Comparison of ENCODE assay signal across 8 cellular contexts in genomic region chr20:50192364-50193168, GRCh38. TPM values are rescaled to one million over a fixed set of nuclear protein-coding genes. Genes with fewer than 3 reads are reported as not detected.
DNase-seq lines count a peak whose midpoint lies in the region; ATAC-seq and TF ChIP-seq lines count a peak whose summit lies in the region.

No MANE protein-coding gene starts in this region.

- H3K4me3 ChIP-seq in OCI-LY1 (ENCODE audit: low read depth, low read length, poor library complexity, severe bottlenecking): peak overlapping the region; percentile 75
- peak overlapping the region; percentile 74 to 87 for H3K4me3 ChIP-seq in muscle layer of colon (ENCODE audit: low read depth in 1 of 2, low read length in 2 of 2)

- no peak for TF ChIP-seq CTCF in OCI-LY1 (IDR thresholded peaks at IDR 0.05; ENCODE audit: low read length)

- DNase-seq in GM03348 (ENCODE audit: low spot score): peak; percentile 87
- peak; percentile 91 for DNase-seq in HT-29 (ENCODE audit: low spot score)
- peak; percentile 75 for DNase-seq in activated T-cell treated with anti-CD3 and anti-CD28 coated beads for 24 hours (ENCODE audit: low read depth)
- DNase-seq in epithelial cell of prostate (ENCODE audit: low read depth, low spot score): peak; percentile 75
- DNase-seq in stimulated activated CD8-positive, alpha-beta memory T cell treated with anti-CD3 and anti-CD28 coated beads, Interleukin-7, amount 100 ng/mL, for 4 hours (ENCODE audit: low read depth in 2 of 2): peak; percentile 78 to 81

- H3K4me1 ChIP-seq in OCI-LY1 (ENCODE audit: insufficient read depth, low read length, severe bottlenecking): peaks cover 19% of the 10 kb centered on the region
- peaks cover 20% of the 10 kb centered on the region for H3K4me1 ChIP-seq in muscle layer of colon (ENCODE audit: insufficient read depth, low read length)

- H2AFZ ChIP-seq in OCI-LY1 (ENCODE audit: low read length): no peak overlapping the region

- H3K9ac ChIP-seq in OCI-LY1 (ENCODE audit: low read length): peak overlapping the region; percentile 74
- H3K9ac ChIP-seq in muscle layer of colon (ENCODE audit: low read length): peak overlapping the region; percentile 93

- no peak overlapping the region for H3K27ac ChIP-seq in OCI-LY1 (ENCODE audit: low read depth, low read length, poor library complexity, severe bottlenecking)
- H3K27ac ChIP-seq in epithelial cell of prostate: peak overlapping the region; percentile 95
- peak overlapping the region; percentile 89 for H3K27ac ChIP-seq in muscle layer of colon (ENCODE audit: low read depth, low read length)

- H3K36me3 ChIP-seq in OCI-LY1 (ENCODE audit: insufficient read depth, low read length) (peaks cover 10% of the 10 kb centered on the region; the same call in 1 of the 2 replicates), muscle layer of colon (ENCODE audit: insufficient read depth, low read length) (peaks cover 7% of the 10 kb centered on the region)

- H3K27me3 ChIP-seq in OCI-LY1 (ENCODE audit: insufficient read depth, low read length): no peaks in the 10 kb centered on the region
- H3K27me3 ChIP-seq in muscle layer of colon (ENCODE audit: control insufficient read depth in 1 of 2, insufficient read depth in 2 of 2, low read length in 2 of 2): no peaks in the 10 kb centered on the region

- H3F3A ChIP-seq in OCI-LY1 (ENCODE audit: insufficient read depth, low read length): no peaks in the 10 kb centered on the region

- no peaks in the 10 kb centered on the region for H3K9me2 ChIP-seq in OCI-LY1 (ENCODE audit: low read depth, low read length)

- H4K20me1 ChIP-seq in OCI-LY1 (ENCODE audit: insufficient read depth, low read length): no peaks in the 10 kb centered on the region

- H3K4me2 ChIP-seq in OCI-LY1 (ENCODE audit: low read length): peak overlapping the region; percentile 69

- H3K79me2 ChIP-seq in OCI-LY1 (ENCODE audit: insufficient read depth, low read length): no peaks in the 10 kb centered on the region

- H3K9me3 ChIP-seq in OCI-LY1 (ENCODE audit: low read length): no peaks in the 10 kb centered on the region
- no peaks in the 10 kb centered on the region for H3K9me3 ChIP-seq in muscle layer of colon (ENCODE audit: low read length)

- no peak for ATAC-seq in GM19324 (IDR thresholded peaks at IDR 0.05; ENCODE audit: low FRiP score, unreplicated experiment)

RNA-seq across cellular contexts. Expression of gene CEBPB, which starts 1.9 kb away (rescaled TPM):
- 177 and 178 TPM in 2 replicates for total RNA-seq in HT-29 (2014; rRNA removed; shearing (Covaris generic))

RNA-seq across cellular contexts. Expression of gene PEDS1, which starts 39.0 kb away (rescaled TPM):
- total RNA-seq in HT-29 (2014; rRNA removed; shearing (Covaris generic)): 98.1 and 98.6 TPM in 2 replicates
